Comparison of ENCODE assay signal across 9 cellular contexts in genomic region chr9:133238851-133239532, GRCh38. TPM values are rescaled to one million over a fixed set of nuclear protein-coding genes. Genes with fewer than 3 reads are reported as not detected.
DNase-seq lines count a peak whose midpoint lies in the region; ATAC-seq and TF ChIP-seq lines count a peak whose summit lies in the region.
"Had no signal": no experiment of that assay in that cellular context is flagged by ENCODE, and none has a peak within 500 bp of the region (broad histone marks: within the 10 kb centered on the region; RNA-seq: fewer than 3 reads in every experiment).

No MANE protein-coding gene starts in this region.

- TF ChIP-seq CTCF in CD8-positive, alpha-beta T cell (IDR thresholded peaks at IDR 0.05): peak; percentile 72
- peak; percentile 36 to 83 (median 42) for TF ChIP-seq CTCF in right lobe of liver (IDR thresholded peaks at IDR 0.05)

- no peaks in the 10 kb centered on the region for H3K9me3 Mint-ChIP-seq in CD8-positive, alpha-beta T cell
- no peaks in the 10 kb centered on the region for H3K9me3 Mint-ChIP-seq in activated CD4-positive, alpha-beta T cell treated with anti-CD3 and anti-CD28 coated beads, Interleukin-2, amount 10 ng/mL, durations not matched to agents 7 days and 5 days
- H3K9me3 Mint-ChIP-seq: IgD-negative memory B cell had no signal

- H3K27me3 Mint-ChIP-seq in CD8-positive, alpha-beta T cell (ENCODE audit: low read depth): peaks cover 13% of the 10 kb centered on the region
- H3K27me3 Mint-ChIP-seq in activated CD4-positive, alpha-beta T cell treated with anti-CD3 and anti-CD28 coated beads, Interleukin-2, amount 10 ng/mL, durations not matched to agents 7 days and 5 days: peaks cover 15% of the 10 kb centered on the region

- peaks cover 17% of the 10 kb centered on the region for H3K4me1 ChIP-seq in CD8-positive, alpha-beta T cell (ENCODE audit: insufficient read depth, low read length)
- H3K4me1 ChIP-seq in duodenal mucosa (ENCODE audit: control insufficient read depth in 1 of 2, insufficient read depth in 2 of 2, low read length in 2 of 2): peaks cover 6 to 25% of the 10 kb centered on the region in 2 donors
- H3K4me1 ChIP-seq in right lobe of liver: peaks cover 0 to 12% (median 0%) of the 10 kb centered on the region in 4 donors

- WGBS in right lobe of liver (ENCODE audit: insufficient coverage, low coverage, low lambda C conversion rate, missing lambda C conversion rate): 12% methylated on average over 20 of the region's 26 CpGs

- no peaks in the 10 kb centered on the region for H3K36me3 ChIP-seq in CD8-positive, alpha-beta T cell (ENCODE audit: insufficient read depth, low read length)
- no peaks in the 10 kb centered on the region for H3K36me3 ChIP-seq in duodenal mucosa (ENCODE audit: control insufficient read depth in 1 of 2, insufficient read depth in 2 of 2, low read length in 2 of 2)
- no peaks in the 10 kb centered on the region for H3K36me3 ChIP-seq in right lobe of liver

- peak; percentile 92 for ATAC-seq in CD8-positive, alpha-beta T cell
- ATAC-seq in right lobe of liver: peak; percentile 58 to 77 (median 66)
- ATAC-seq in GM18909 (IDR thresholded peaks at IDR 0.05; ENCODE audit: poor library complexity, unreplicated experiment): no peak
- no peak for ATAC-seq in GM21529 (IDR thresholded peaks at IDR 0.05; ENCODE audit: unreplicated experiment)

- no peaks in the 10 kb centered on the region for H3K9me3 ChIP-seq in CD8-positive, alpha-beta T cell (ENCODE audit: low read length)
- H3K9me3 ChIP-seq in duodenal mucosa (ENCODE audit: control insufficient read depth in 1 of 2, low read length in 2 of 2): no peaks in the 10 kb centered on the region
- no peaks in the 10 kb centered on the region for H3K9me3 ChIP-seq in right lobe of liver

- H3K4me1 Mint-ChIP-seq in CD8-positive, alpha-beta T cell (ENCODE audit: low read depth): peaks cover 10% of the 10 kb centered on the region
- H3K4me1 Mint-ChIP-seq in activated CD4-positive, alpha-beta T cell treated with anti-CD3 and anti-CD28 coated beads, Interleukin-2, amount 10 ng/mL, durations not matched to agents 7 days and 5 days: peaks cover 14% of the 10 kb centered on the region

- peak overlapping the region; percentile 50 for H3K4me3 ChIP-seq in CD8-positive, alpha-beta T cell (ENCODE audit: low read depth, low read length)
- H3K4me3 ChIP-seq in duodenal mucosa (ENCODE audit: low read depth in 1 of 2, low read length in 2 of 2) (peak overlapping the region; percentile 68 to 74), right lobe of liver (peak overlapping the region in 2 of 3 donors; percentile 37 to 46)

- H3K36me3 Mint-ChIP-seq in CD8-positive, alpha-beta T cell: no peaks in the 10 kb centered on the region
- no peaks in the 10 kb centered on the region for H3K36me3 Mint-ChIP-seq in activated CD4-positive, alpha-beta T cell treated with anti-CD3 and anti-CD28 coated beads, Interleukin-2, amount 10 ng/mL, durations not matched to agents 7 days and 5 days (ENCODE audit: low read depth)
- H3K36me3 Mint-ChIP-seq: IgD-negative memory B cell had no signal

- no peak overlapping the region for H3K27ac Mint-ChIP-seq in CD8-positive, alpha-beta T cell
- H3K27ac Mint-ChIP-seq in activated CD4-positive, alpha-beta T cell treated with anti-CD3 and anti-CD28 coated beads, Interleukin-2, amount 10 ng/mL, durations not matched to agents 7 days and 5 days: no peak overlapping the region
- H3K27ac Mint-ChIP-seq: IgD-negative memory B cell had no signal

- peak overlapping the region; percentile 76 for H3K4me3 Mint-ChIP-seq in CD8-positive, alpha-beta T cell
- H3K4me3 Mint-ChIP-seq in activated CD4-positive, alpha-beta T cell treated with anti-CD3 and anti-CD28 coated beads, Interleukin-2, amount 10 ng/mL, durations not matched to agents 7 days and 5 days: no peak overlapping the region

- POLR2A ChIA-PET in CD8-positive, alpha-beta T cell (lab: Charles Lee): interaction anchor here (1.2 kb wide), 1 partner anchor 14 kb away, joined by 3 read pairs; no protein-coding TSS in a partner anchor
- POLR2A ChIA-PET in activated CD4-positive, alpha-beta T cell treated with anti-CD3 and anti-CD28 coated beads, Interleukin-2, amount 10 ng/mL, durations not matched to agents 7 days and 5 days (lab: Charles Lee): no interaction called here

- DNase-seq in CD8-positive, alpha-beta T cell: peak; percentile 26 to 71 (median 67)
- DNase-seq in Kasumi-1 (lab: John Stamatoyannopoulos, UW) (peak; percentile 6), right lobe of liver (peak; percentile 49 to 74 (median 55))
- DNase-seq in activated CD4-positive, alpha-beta T cell treated with anti-CD3 and anti-CD28 coated beads, Interleukin-2, amount 10 ng/mL, durations not matched to agents 7 days and 5 days: peak; percentile 68
- DNase-seq in stimulated activated CD4-positive, alpha-beta T cell treated with anti-CD3 and anti-CD28 coated beads, Interleukin-4, amount 100 ng/mL, for 48 hours (ENCODE audit: low read depth in 2 of 2): peak; percentile 68 to 74

- CTCF ChIA-PET in CD8-positive, alpha-beta T cell (lab: Charles Lee): interaction anchor here (0.8 to 1.8 kb wide), 10 partner anchors 8 to 248 kb away, joined by 3 to 7 read pairs (median 4); no protein-coding TSS in a partner anchor
- CTCF ChIA-PET in activated CD4-positive, alpha-beta T cell treated with anti-CD3 and anti-CD28 coated beads, Interleukin-2, amount 10 ng/mL, durations not matched to agents 7 days and 5 days (lab: Charles Lee): interaction anchor here (0.6 to 2.2 kb wide), 14 partner anchors 10 to 1732 kb away, joined by 3 to 6 read pairs (median 3); partner anchors contain the start of genes SURF1 and SURF2

- no peak for TF ChIP-seq POLR2A in right lobe of liver (IDR thresholded peaks at IDR 0.05)

- H3K9ac ChIP-seq in duodenal mucosa (ENCODE audit: low read depth in 1 of 2, low read length in 2 of 2): peak overlapping the region; percentile 48 to 81

- intact Hi-C loops in CD8-positive, alpha-beta T cell (cut with DNase I, micrococcal nuclease): loop anchor here in 1 of 2 experiments (1.0 to 2.0 kb wide), 3 partner anchors 132 to 248 kb away; no protein-coding TSS in a partner anchor
- intact Hi-C loops in right lobe of liver (cut with DNase I): no loop called here

- H3K27me3 ChIP-seq in CD8-positive, alpha-beta T cell (ENCODE audit: insufficient read depth, low read length): no peaks in the 10 kb centered on the region
- H3K27me3 ChIP-seq in duodenal mucosa (ENCODE audit: control insufficient read depth in 1 of 2, insufficient read depth in 2 of 2, low read length in 2 of 2) (no peaks in the 10 kb centered on the region), right lobe of liver (no peaks in the 10 kb centered on the region)

- H3K27ac ChIP-seq in CD8-positive, alpha-beta T cell (ENCODE audit: low read depth, low read length): no peak overlapping the region
- H3K27ac ChIP-seq in duodenal mucosa (ENCODE audit: low read depth, low read length): peak overlapping the region; percentile 53
- peak overlapping the region in 1 of 3 donors; percentile 81 for H3K27ac ChIP-seq in right lobe of liver

RNA-seq across cellular contexts. Expression of gene OBP2B, which starts 29.9 kb away (rescaled TPM):
- not detected for total RNA-seq in CD8-positive, alpha-beta T cell
- not detected for total RNA-seq in activated CD4-positive, alpha-beta T cell treated with anti-CD3 and anti-CD28 coated beads, Interleukin-2, amount 10 ng/mL, durations not matched to agents 7 days and 5 days
- total RNA-seq in right lobe of liver: not detected

RNA-seq across cellular contexts. Expression of gene ABO, which starts 36.0 kb away (rescaled TPM):
- total RNA-seq in CD8-positive, alpha-beta T cell: not detected
- total RNA-seq in activated CD4-positive, alpha-beta T cell treated with anti-CD3 and anti-CD28 coated beads, Interleukin-2, amount 10 ng/mL, durations not matched to agents 7 days and 5 days: under 1 TPM; 0.27 to 0.56 TPM
- total RNA-seq in right lobe of liver: under 1 TPM in 2 of 6 experiments, not detected in 4; 0.06 to 0.29 TPM

Comparison
In these comparisons a context has a peak if more than half of its experiments do, and no peak if none do; other contexts are left out.
1. ATAC-seq: peak in CD8-positive, alpha-beta T cell (single experiment) and right lobe of liver (4 of 4); none in GM18909 (single experiment) and GM21529 (single experiment).
2. DNase-seq: peak in every context shown above with its lines; median percentile 71 in stimulated activated CD4-positive, alpha-beta T cell treated with anti-CD3 and anti-CD28 coated beads, Interleukin-4, amount 100 ng/mL, for 48 hours; 68 in activated CD4-positive, alpha-beta T cell treated with anti-CD3 and anti-CD28 coated beads, Interleukin-2, amount 10 ng/mL, durations not matched to agents 7 days and 5 days; 67 in CD8-positive, alpha-beta T cell; 55 in right lobe of liver; 6 in Kasumi-1.
3. Peak in every context shown above with its lines, with median percentiles within 50 percentile points of each other: H3K4me3 ChIP-seq.